Comparison of ENCODE assay signal across 9 cellular contexts in genomic region chr14:20652996-20653975, GRCh38. TPM values are rescaled to one million over a fixed set of nuclear protein-coding genes. Genes with fewer than 3 reads are reported as not detected.
A peak's percentile ranks its signal among the peaks of the same experiment; 100 is the strongest.
DNase-seq lines count a peak whose midpoint lies in the region; ATAC-seq and TF ChIP-seq lines count a peak whose summit lies in the region.
"Had no signal": no experiment of that assay in that cellular context is flagged by ENCODE, and none has a peak within 500 bp of the region (broad histone marks: within the 10 kb centered on the region; RNA-seq: fewer than 3 reads in every experiment).

No MANE protein-coding gene starts in this region.

- H3K4me3 ChIP-seq in Panc1 (ENCODE audit: low read depth in 2 of 2, low read length in 2 of 2) (peak overlapping the region; percentile 43 to 60), mammary epithelial cell (replicated peaks in 1 of 3; ENCODE audit: insufficient read depth in 1 of 3, low read depth in 2 of 3, low read length in 3 of 3) (peak overlapping the region; percentile 4 to 36 (median 14))

- DNase-seq in Panc1 (ENCODE audit: low read depth, low spot score) (peak; percentile 96), mammary epithelial cell (peak; percentile 90), T-helper 9 cell (no peak)
- DNase-seq in effector CD8-positive, alpha-beta T cell (lab: John Stamatoyannopoulos, UW) = no peak

- H3K27me3 ChIP-seq in Panc1 (ENCODE audit: control insufficient read depth, insufficient read depth, low read length) (no peaks in the 10 kb centered on the region), mammary epithelial cell (ENCODE audit: insufficient read depth, low read length) (peaks cover 2% of the 10 kb centered on the region)

- in situ Hi-C loops in Panc1 (cut with HindIII; ENCODE audit: low pct_unique_long_range_greater_than_20kb, low sequenced_read_pairs) = no loop called here
- in situ Hi-C loops in mammary epithelial cell (cut with MboI; ENCODE audit: low sequenced_read_pairs in 2 of 2) = no loop called here

- POLR2A ChIA-PET in Panc1 (lab: Charles Lee) = interaction anchor here (0.6 kb wide), 1 partner anchor 206 kb away, joined by 5 read pairs; no protein-coding TSS in a partner anchor

- H3K9me3 ChIP-seq in Panc1 (ENCODE audit: control insufficient read depth, insufficient read depth, low read depth, low read length) = no peaks in the 10 kb centered on the region
- H3K9me3 ChIP-seq in mammary epithelial cell (replicated peaks; ENCODE audit: insufficient read depth, low read length) = no peaks in the 10 kb centered on the region

- 22% methylated on average over 21 of the region's 39 CpGs for WGBS in mammary epithelial cell (ENCODE audit: low coverage, missing lambda C conversion rate)

- H3K4me2 ChIP-seq in mammary epithelial cell (ENCODE audit: insufficient read depth, low read depth, low read length) = peak overlapping the region; percentile 63

- H3K27ac Mint-ChIP-seq in nephron = no peak overlapping the region

- no peaks in the 10 kb centered on the region for H3K79me2 ChIP-seq in mammary epithelial cell (ENCODE audit: insufficient read depth, low read length)

- H3K4me3 Mint-ChIP-seq in nephron = peak overlapping the region; percentile 27 to 62 (median 49)

- ATAC-seq in GM19395 (IDR thresholded peaks at IDR 0.05; ENCODE audit: unreplicated experiment) (peak; percentile 70), Panc1 (peak; percentile 89), GM21619 (IDR thresholded peaks at IDR 0.05; ENCODE audit: unreplicated experiment) (no peak), HG03571 (IDR thresholded peaks at IDR 0.05; ENCODE audit: unreplicated experiment) (no peak)

- peak overlapping the region; percentile 69 for H2AFZ ChIP-seq in mammary epithelial cell (ENCODE audit: low read depth, low read length)

- H3K36me3 Mint-ChIP-seq in nephron (ENCODE audit: low read depth) = no peaks in the 10 kb centered on the region

- intact Hi-C loops in Panc1 (cut with micrococcal nuclease; ENCODE audit: unreplicated experiment) = no loop called here
- intact Hi-C loops in mammary epithelial cell (cut with micrococcal nuclease) = loop anchor here (1.0 kb wide), 4 partner anchors 20 to 44 kb away; no protein-coding TSS in a partner anchor

- CTCF ChIA-PET in Panc1 (lab: Charles Lee) = interaction anchor here (0.6 kb wide), 1 partner anchor 42 kb away, joined by 6 read pairs; no protein-coding TSS in a partner anchor
- CTCF ChIA-PET in mammary epithelial cell (lab: Charles Lee; ENCODE audit: low non-redundant PET) = no interaction called here

- no peak overlapping the region for H3K9ac ChIP-seq in mammary epithelial cell (ENCODE audit: insufficient read depth, low read length)

- H4K20me1 ChIP-seq in mammary epithelial cell (ENCODE audit: insufficient read depth, low read length) = no peaks in the 10 kb centered on the region

- H3K9me3 Mint-ChIP-seq in nephron = peaks cover 2% of the 10 kb centered on the region

- BruUV-seq in Panc1 (replicated peaks; lab: Mats Ljungman, UMichigan) = no TSS peak
- BruUV-seq in mammary epithelial cell (replicated peaks; lab: Mats Ljungman, UMichigan) = no TSS peak

- H3K4me1 Mint-ChIP-seq in nephron = no peaks in the 10 kb centered on the region

- dilution Hi-C loops in mammary epithelial cell (cut with HindIII; ENCODE audit: low sequenced_read_pairs) = loop anchor here (5.0 kb wide), 1 partner anchor 46 kb away; no protein-coding TSS in a partner anchor

- H3K27ac ChIP-seq in Panc1 (ENCODE audit: low read length) (no peak overlapping the region), mammary epithelial cell (ENCODE audit: insufficient read depth, low read depth, low read length) (no peak overlapping the region)

- H3K4me1 ChIP-seq in Panc1 (ENCODE audit: control insufficient read depth, insufficient read depth, low read length) (no peaks in the 10 kb centered on the region; the same call in 1 of the 2 replicates), mammary epithelial cell (ENCODE audit: insufficient read depth, low read length) (no peaks in the 10 kb centered on the region)

- TF ChIP-seq CTCF in Panc1 (IDR thresholded peaks at IDR 0.05) (no peak), mammary epithelial cell (conservative IDR thresholded peaks at IDR 0.05 in 1 of 2, IDR thresholded peaks at IDR 0.05 in 1 of 2; ENCODE audit: extremely low read depth in 1 of 2, insufficient read depth in 1 of 2, low read depth in 1 of 2, low read length in 2 of 2) (no peak), nephron (IDR thresholded peaks at IDR 0.05; ENCODE audit: unreplicated experiment in 3 of 3) (no peak)

- H3K36me3 ChIP-seq in Panc1 (ENCODE audit: control insufficient read depth, insufficient read depth, low read length) (no peaks in the 10 kb centered on the region), mammary epithelial cell (ENCODE audit: insufficient read depth, low read length) (no peaks in the 10 kb centered on the region)

- peaks cover 78% of the 10 kb centered on the region for H3K27me3 Mint-ChIP-seq in nephron (ENCODE audit: low read depth)

RNA-seq across cellular contexts. Expression of gene OR6S1, which starts 11.8 kb away (rescaled TPM):
- total RNA-seq in Panc1 (2021; ENCODE audit: unreplicated experiment) (not detected), mammary epithelial cell (not detected)
- polyA plus RNA-seq in Panc1 (2012; ENCODE audit: insufficient read length) = not detected
- not detected for polyA plus RNA-seq in mammary epithelial cell
- not detected for polyA minus RNA-seq in mammary epithelial cell
- total RNA-seq: pulmonary artery endothelial cell had no signal

RNA-seq across cellular contexts. Expression of gene RNASE4, which starts 31.1 kb away (rescaled TPM):
- total RNA-seq in Panc1 (2021; ENCODE audit: unreplicated experiment) (3.3 TPM), mammary epithelial cell (10 to 100 TPM in 1 of 2 donors, 1 to 10 TPM in 1; 2.7 to 10.3 TPM)
- polyA plus RNA-seq in Panc1 (2012; ENCODE audit: insufficient read length) = 3.3 TPM
- polyA plus RNA-seq in mammary epithelial cell = 8.5 TPM
- polyA minus RNA-seq in mammary epithelial cell = not detected

RNA-seq across cellular contexts. Expression of gene ANG, which starts 35.3 kb away (rescaled TPM):
- total RNA-seq in Panc1 (2021; ENCODE audit: unreplicated experiment) (1.9 TPM), mammary epithelial cell (1 to 10 TPM; 2.5 to 3.7 TPM)
- 3.8 TPM for polyA plus RNA-seq in Panc1 (2012; ENCODE audit: insufficient read length)
- polyA plus RNA-seq in mammary epithelial cell = 4.1 TPM
- not detected for polyA minus RNA-seq in mammary epithelial cell

Comparison
In these comparisons a context has a peak if more than half of its experiments do, and no peak if none do; other contexts are left out.
1. ATAC-seq: peak in GM19395 (single experiment) and Panc1 (single experiment); none in GM21619 (single experiment) and HG03571 (single experiment).
2. DNase-seq: peak in Panc1 (single experiment) and mammary epithelial cell (single experiment); none in effector CD8-positive, alpha-beta T cell (single experiment) and T-helper 9 cell (single experiment).